Comparison of ENCODE assay signal across 34 cellular contexts in genomic region chr16:87372305-87372704, GRCh38. TPM values are rescaled to one million over a fixed set of nuclear protein-coding genes. Genes with fewer than 3 reads are reported as not detected.
"Had no signal": no experiment of that assay in that cellular context is flagged by ENCODE, and none has a peak within 500 bp of the region (broad histone marks: within the 10 kb centered on the region; RNA-seq: fewer than 3 reads in every experiment).

No MANE protein-coding gene starts in this region.

- H3K4me3 ChIP-seq: ascending aorta, esophagus muscularis mucosa had no signal

- FAIRE-seq: bronchial epithelial cell, colon had no signal

- H3K4me3 Mint-ChIP-seq: activated B cell treated with CpG ODN at 0.5 μM for 24 hours; activated CD8-positive, alpha-beta memory T cell treated with anti-CD3 and anti-CD28 coated beads, Interleukin-2, amount 10 ng/mL, durations not matched to agents 7 days and 5 days; activated CD8-positive, alpha-beta T cell treated with anti-CD3 and anti-CD28 coated beads for 36 hours; activated naive CD4-positive, alpha-beta T cell treated with anti-CD3 and anti-CD28 coated beads, Interleukin-2, amount 10 ng/mL, durations not matched to agents 7 days and 5 days; activated naive CD8-positive, alpha-beta T cell treated with anti-CD3 and anti-CD28 coated beads, Interleukin-2, amount 10 ng/mL, durations not matched to agents 7 days and 5 days; activated T-helper 1 cell treated with anti-CD3 and anti-CD28 coated beads, Interleukin-12 subunit alpha, Interleukin-12 subunit beta, Interleukin-2, Interleukin-4 antibody, amounts not matched to agents 30 ng/mL and 10 ng/mL and 1 ng/mL, durations not matched to agents 14 hours and 24 hours and 36 hours; central memory CD8-positive, alpha-beta T cell; effector memory CD8-positive, alpha-beta T cell; T-cell; T-helper 1 cell treated with Interleukin-12 subunit alpha and Interleukin-12 subunit beta and Interleukin-4 antibody, amounts not matched to agents 30 μg/mL and 1 μg/mL, for 36 hours had no signal

- H3K27ac Mint-ChIP-seq: activated B cell treated with CpG ODN at 0.5 μM for 24 hours; activated CD8-positive, alpha-beta memory T cell treated with anti-CD3 and anti-CD28 coated beads, Interleukin-2, amount 10 ng/mL, durations not matched to agents 7 days and 5 days; activated naive CD4-positive, alpha-beta T cell treated with anti-CD3 and anti-CD28 coated beads, Interleukin-2, amount 10 ng/mL, durations not matched to agents 7 days and 5 days; activated naive CD4-positive, alpha-beta T cell treated with anti-CD3 and anti-CD28 coated beads, Interleukin-2, amount 50 U/mL, for 72 hours; activated T-helper 1 cell treated with anti-CD3 and anti-CD28 coated beads, Interleukin-12 subunit alpha, Interleukin-12 subunit beta, Interleukin-2, Interleukin-4 antibody, amounts not matched to agents 30 ng/mL and 10 ng/mL and 1 ng/mL, durations not matched to agents 14 hours and 24 hours and 36 hours; effector memory CD8-positive, alpha-beta T cell; T-cell; T-helper 1 cell treated with Interleukin-12 subunit alpha and Interleukin-12 subunit beta and Interleukin-4 antibody, amounts not matched to agents 30 μg/mL and 1 μg/mL, for 36 hours had no signal

- H3K27me3 ChIP-seq: ascending aorta, esophagus muscularis mucosa, foreskin keratinocyte had no signal

- H3K27me3 Mint-ChIP-seq: activated B cell treated with CpG ODN at 0.5 μM for 24 hours; activated CD8-positive, alpha-beta memory T cell treated with anti-CD3 and anti-CD28 coated beads, Interleukin-2, amount 10 ng/mL, durations not matched to agents 7 days and 5 days; activated CD8-positive, alpha-beta T cell treated with anti-CD3 and anti-CD28 coated beads for 36 hours; activated naive CD4-positive, alpha-beta T cell treated with anti-CD3 and anti-CD28 coated beads, Interleukin-2, amount 10 ng/mL, durations not matched to agents 7 days and 5 days; activated naive CD8-positive, alpha-beta T cell treated with anti-CD3 and anti-CD28 coated beads, Interleukin-2, amount 10 ng/mL, durations not matched to agents 7 days and 5 days; brain; central memory CD8-positive, alpha-beta T cell; effector memory CD8-positive, alpha-beta T cell; T-cell had no signal

- H3K9me3 ChIP-seq: ascending aorta, esophagus muscularis mucosa had no signal

- H3K9me3 Mint-ChIP-seq: activated B cell treated with CpG ODN at 0.5 μM for 24 hours; activated CD8-positive, alpha-beta T cell treated with anti-CD3 and anti-CD28 coated beads for 36 hours; activated naive CD4-positive, alpha-beta T cell treated with anti-CD3 and anti-CD28 coated beads, Interleukin-2, amount 10 ng/mL, durations not matched to agents 7 days and 5 days; activated naive CD4-positive, alpha-beta T cell treated with anti-CD3 and anti-CD28 coated beads, Interleukin-2, amount 50 U/mL, for 72 hours; activated naive CD8-positive, alpha-beta T cell treated with anti-CD3 and anti-CD28 coated beads, Interleukin-2, amount 10 ng/mL, durations not matched to agents 7 days and 5 days; activated T-helper 1 cell treated with anti-CD3 and anti-CD28 coated beads, Interleukin-12 subunit alpha, Interleukin-12 subunit beta, Interleukin-2, Interleukin-4 antibody, amounts not matched to agents 30 ng/mL and 10 ng/mL and 1 ng/mL, durations not matched to agents 14 hours and 24 hours and 36 hours; brain; central memory CD8-positive, alpha-beta T cell; effector memory CD8-positive, alpha-beta T cell; T-cell; T-helper 1 cell treated with Interleukin-12 subunit alpha and Interleukin-12 subunit beta and Interleukin-4 antibody, amounts not matched to agents 30 μg/mL and 1 μg/mL, for 36 hours had no signal

- H3K27ac ChIP-seq: ascending aorta, esophagus muscularis mucosa, foreskin keratinocyte, WERI-Rb-1 had no signal

- H3K36me3 Mint-ChIP-seq: activated naive CD4-positive, alpha-beta T cell treated with anti-CD3 and anti-CD28 coated beads, Interleukin-2, amount 50 U/mL, for 72 hours had no signal

- ATAC-seq: activated CD4-positive, CD25-positive, alpha-beta regulatory T cell treated with anti-CD3 and anti-CD28 coated beads, Interleukin-2, amount 50 U/mL, for 24 hours; activated CD8-positive, alpha-beta memory T cell treated with anti-CD3 and anti-CD28 coated beads, Interleukin-2, amount 10 ng/mL, durations not matched to agents 7 days and 5 days; effector memory CD8-positive, alpha-beta T cell; foreskin keratinocyte; T-cell had no signal

- DNase-seq: activated B cell treated with CpG ODN at 0.5 μM for 24 hours; activated CD4-positive, alpha-beta T cell treated with anti-CD3 and anti-CD28 coated beads for 48 hours; activated CD4-positive, alpha-beta T cell treated with anti-CD3 and anti-CD28 coated beads, Interleukin-2, amount 50 U/mL, for 1 hour; activated CD4-positive, alpha-beta T cell treated with anti-CD3 and anti-CD28 coated beads, Interleukin-2, amount 50 U/mL, for 48 hours; activated CD8-positive, alpha-beta memory T cell treated with anti-CD3 and anti-CD28 coated beads, Interleukin-2, amount 10 ng/mL, durations not matched to agents 7 days and 5 days; activated CD8-positive, alpha-beta memory T cell treated with anti-CD3 and anti-CD28 coated beads, Interleukin-2, amount 50 U/mL, for 4 hours; activated CD8-positive, alpha-beta T cell treated with anti-CD3 and anti-CD28 coated beads for 36 hours; activated gamma-delta T cell; activated naive CD4-positive, alpha-beta T cell; activated naive CD4-positive, alpha-beta T cell treated with anti-CD3 and anti-CD28 coated beads, Interleukin-2, amount 10 ng/mL, durations not matched to agents 7 days and 5 days; activated naive CD8-positive, alpha-beta T cell treated with anti-CD3 and anti-CD28 coated beads, Interleukin-2, amount 10 ng/mL, durations not matched to agents 7 days and 5 days; activated T-cell treated with anti-CD3 and anti-CD28 coated beads, Interleukin-2, amount 50 U/mL, for 1 hour; activated T-cell treated with anti-CD3 and anti-CD28 coated beads, Interleukin-2, amount 50 U/mL, for 48 hours; cortex of kidney; dermis blood vessel endothelial cell; effector CD4-positive, alpha-beta T cell; effector memory CD8-positive, alpha-beta T cell; erythroblast; foreskin keratinocyte; head of caudate nucleus; SW 1271; T-cell; T-helper 9 cell; WERI-Rb-1 had no signal

- H3K36me3 ChIP-seq: ascending aorta, WERI-Rb-1 had no signal

RNA-seq across cellular contexts. Expression of gene C16orf95, which starts 55.1 kb away (rescaled TPM):
- total RNA-seq: ascending aorta had no signal
